ENCODE assay signal across 8 cellular contexts in genomic region chr14:51395361-51395849, GRCh38.
DNase-seq lines count a peak whose midpoint lies in the region; ATAC-seq and TF ChIP-seq lines count a peak whose summit lies in the region.

No MANE protein-coding gene starts in this region.

- 18% methylated on average over 9 of the region's 9 CpGs for WGBS in prostate gland

- no peaks in the 10 kb centered on the region for H3K36me3 ChIP-seq in prostate gland

- intact Hi-C loops in prostate gland (cut with DNase I) = loop anchor here (2.0 to 10.0 kb wide), 3 partner anchors 111 to 257 kb away; partner anchors contain the start of gene FRMD6

- DNase-seq in DMS153 (lab: John Stamatoyannopoulos, UW) (peak; percentile 35), SHP77 (lab: John Stamatoyannopoulos, UW) (peak; percentile 33 to 64), foreskin fibroblast (peak; percentile 97), prostate gland (ENCODE audit: low spot score) (peak; percentile 80), NOMO-1 treated with DMSO at 0.1 percent for 48 hours (lab: John Stamatoyannopoulos, UW; ENCODE audit: unreplicated experiment) (no peak), GOT3 (lab: John Stamatoyannopoulos, UW) (no peak)

- no peaks in the 10 kb centered on the region for H3K9me3 ChIP-seq in prostate gland

- H3K27ac ChIP-seq in prostate gland = peak overlapping the region; percentile 56 to 66

- H3K4me1 ChIP-seq in prostate gland (replicated peaks) = peaks cover 6% of the 10 kb centered on the region

- TF ChIP-seq CTCF in foreskin fibroblast (IDR thresholded peaks at IDR 0.05; ENCODE audit: low read depth, low read length) = no peak
- TF ChIP-seq CTCF in prostate gland (IDR thresholded peaks at IDR 0.05) = peak in 1 of 4 experiments; percentile 4

- ATAC-seq in GM18520 (IDR thresholded peaks at IDR 0.05; ENCODE audit: unreplicated experiment) (no peak), GM21786 (IDR thresholded peaks at IDR 0.05; ENCODE audit: unreplicated experiment) (no peak)

- no peaks in the 10 kb centered on the region for H3K27me3 ChIP-seq in prostate gland (replicated peaks; ENCODE audit: insufficient read depth)

- H3K4me3 ChIP-seq in foreskin fibroblast (ENCODE audit: low read depth in 1 of 2, low read length in 2 of 2) (peak overlapping the region in 1 of 2 donors; percentile 1), prostate gland (no peak overlapping the region)

- TF ChIP-seq POLR2A in prostate gland (IDR thresholded peaks at IDR 0.05) = no peak

Comparison
In these comparisons a context has a peak if more than half of its experiments do, and no peak if none do; other contexts are left out.
1. DNase-seq: peak in DMS153 (single experiment), SHP77 (2 of 2), foreskin fibroblast (2 of 2) and prostate gland (single experiment); none in NOMO-1 treated with DMSO at 0.1 percent for 48 hours (single experiment) and GOT3 (single experiment).